ENCODE assay signal across 8 cellular contexts in genomic region chr6:2209226-2209809, GRCh38. TPM values are rescaled to one million over a fixed set of nuclear protein-coding genes. Genes with fewer than 3 reads are reported as not detected.
A peak's percentile ranks its signal among the peaks of the same experiment; 100 is the strongest.
DNase-seq lines count a peak whose midpoint lies in the region; ATAC-seq and TF ChIP-seq lines count a peak whose summit lies in the region.

No MANE protein-coding gene starts in this region.

- no peak overlapping the region for H3K27ac ChIP-seq in effector memory CD4-positive, alpha-beta T cell (ENCODE audit: insufficient read depth, low read length, poor library complexity, severe bottlenecking)

- no peaks in the 10 kb centered on the region for H3K4me1 ChIP-seq in effector memory CD4-positive, alpha-beta T cell (ENCODE audit: control insufficient read depth, insufficient read depth, low read length, poor library complexity, severe bottlenecking)

- ATAC-seq in GM21529 (IDR thresholded peaks at IDR 0.05; ENCODE audit: unreplicated experiment): peak; percentile 79

- in situ Hi-C loops in G401 (cut with HindIII; ENCODE audit: low sequenced_read_pairs): no loop called here

- no peaks in the 10 kb centered on the region for H3K9me3 ChIP-seq in effector memory CD4-positive, alpha-beta T cell (ENCODE audit: control insufficient read depth, low read length)

- H3K27me3 ChIP-seq in effector memory CD4-positive, alpha-beta T cell (replicated peaks; ENCODE audit: control insufficient read depth, insufficient read depth, low read length, poor library complexity, severe bottlenecking): no peaks in the 10 kb centered on the region

- H3K36me3 ChIP-seq in effector memory CD4-positive, alpha-beta T cell (ENCODE audit: control insufficient read depth, insufficient read depth, low read length): no peaks in the 10 kb centered on the region

- peak; percentile 65 for DNase-seq in G401 (ENCODE audit: low spot score)
- peak; percentile 65 for DNase-seq in NAMALWA (ENCODE audit: low spot score)
- peak; percentile 54 for DNase-seq in activated CD4-positive, alpha-beta T cell treated with anti-CD3 and anti-CD28 coated beads for 48 hours
- peak; percentile 25 for DNase-seq in fibroblast of villous mesenchyme (ENCODE audit: low read depth)
- peak; percentile 40 for DNase-seq in stimulated activated CD4-positive, alpha-beta T cell treated with anti-CD3 and anti-CD28 coated beads, Interleukin-1b, Interleukin-23, amount 100 ng/mL, for 48 hours
- no peak for DNase-seq in effector memory CD4-positive, alpha-beta T cell
- no peak for DNase-seq in COLO829 (ENCODE audit: low spot score)

- H3K4me3 ChIP-seq in fibroblast of villous mesenchyme (ENCODE audit: low read depth, low read length): no peak overlapping the region
- no peak overlapping the region for H3K4me3 ChIP-seq in effector memory CD4-positive, alpha-beta T cell (ENCODE audit: insufficient read depth, low read depth, low read length, poor library complexity, severe bottlenecking)

- TF ChIP-seq CTCF in fibroblast of villous mesenchyme (IDR thresholded peaks at IDR 0.05; ENCODE audit: insufficient read depth, low read depth, low read length): peak; percentile 62

RNA-seq across cellular contexts. Expression of gene GMDS, which starts 36.1 kb away (rescaled TPM):
- 5.3 and 5.8 TPM in 2 replicates for total RNA-seq in G401 (2014; rRNA removed; shearing (Covaris generic))
- 3.9 and 6.5 TPM in 2 replicates for total RNA-seq in fibroblast of villous mesenchyme

Comparison
In these comparisons a context has a peak if more than half of its experiments do, and no peak if none do; other contexts are left out.
1. DNase-seq: peak in G401 (single experiment), NAMALWA (single experiment), activated CD4-positive, alpha-beta T cell treated with anti-CD3 and anti-CD28 coated beads for 48 hours (single experiment), fibroblast of villous mesenchyme (single experiment) and stimulated activated CD4-positive, alpha-beta T cell treated with anti-CD3 and anti-CD28 coated beads, Interleukin-1b, Interleukin-23, amount 100 ng/mL, for 48 hours (single experiment); none in effector memory CD4-positive, alpha-beta T cell (0 of 3) and COLO829 (single experiment).